In the genomic region with DNA sequence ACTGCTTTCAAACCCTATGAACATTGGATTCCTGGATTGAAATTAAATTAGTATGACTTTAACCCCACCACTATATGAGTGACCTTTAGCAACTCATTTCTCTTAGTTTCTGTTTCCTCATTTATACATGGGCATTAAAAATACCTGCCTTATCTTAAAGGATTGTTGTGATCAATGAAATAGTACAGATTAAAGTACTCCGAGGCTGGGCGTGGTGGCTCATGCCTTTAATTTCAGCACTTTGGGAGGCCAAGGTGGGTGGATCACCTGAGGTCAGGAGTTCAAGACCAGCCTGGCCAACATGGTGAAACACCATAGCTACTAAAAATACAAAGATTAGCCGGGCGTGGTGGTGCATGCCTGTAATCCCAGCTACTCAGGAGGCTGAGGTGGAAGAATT, we compare ENCODE assay signal across 11 cellular contexts. TPM values are rescaled to one million over a fixed set of nuclear protein-coding genes. Genes with fewer than 3 reads are reported as not detected.
DNase-seq lines count a peak whose midpoint lies in the region; ATAC-seq and TF ChIP-seq lines count a peak whose summit lies in the region.
"Not testable (repeated sequence)": the region's sequence is repeated elsewhere in the genome, so short reads cannot be mapped to it uniquely, and the experiment has no call there.
"Had no signal": no experiment of that assay in that cellular context is flagged by ENCODE, and none has a peak within 500 bp of the region (broad histone marks: within the 10 kb centered on the region; RNA-seq: fewer than 3 reads in every experiment).

No MANE protein-coding gene starts in this region.

- intact Hi-C loops in left colon (cut with DNase I, micrococcal nuclease); spleen (cut with DNase I; ENCODE audit: low total_unique reads): not testable (repeated sequence)

- peak overlapping the region; percentile 49 for H3K27ac ChIP-seq in HL-60 (replicated peaks)
- peak overlapping the region in 2 of 4 donors; percentile 45 to 68 for H3K27ac ChIP-seq in Peyer's patch
- peak overlapping the region; percentile 94 for H3K27ac ChIP-seq in neutrophil
- H3K27ac ChIP-seq in spleen, result peak overlapping the region in 7 of 8 donors; percentile 51 to 91 (median 77)

- not testable (repeated sequence) for H3K36me3 ChIP-seq in Peyer's patch, neutrophil, spleen

- H3K4me3 ChIP-seq in HL-60 (replicated peaks; ENCODE audit: insufficient read depth, low read length); Peyer's patch: not testable (repeated sequence)
- peak overlapping the region; percentile 74 to 87 for H3K4me3 ChIP-seq in neutrophil (ENCODE audit: low read depth in 1 of 2, low read length in 1 of 2)
- peak overlapping the region in 1 of 8 donors; percentile 54 for H3K4me3 ChIP-seq in spleen

- ATAC-seq in left colon, result peak; percentile 87

- not testable (repeated sequence) for TF ChIP-seq POLR2A in Peyer's patch (IDR thresholded peaks at IDR 0.05); spleen (IDR thresholded peaks at IDR 0.05)

- not testable (repeated sequence) for TF ChIP-seq CTCF in HL-60 (IDR thresholded peaks at IDR 0.05; ENCODE audit: insufficient read depth, low read length); Peyer's patch (IDR thresholded peaks at IDR 0.05); neutrophil (IDR thresholded peaks at IDR 0.05); spleen (IDR thresholded peaks at IDR 0.05 in 8 of 11, conservative IDR thresholded peaks at IDR 0.05 in 3 of 11)

- H3K27me3 ChIP-seq in HL-60 (ENCODE audit: insufficient read depth, poor library complexity, severe bottlenecking); Peyer's patch; neutrophil; spleen (replicated peaks in 1 of 7): not testable (repeated sequence)

- not testable (repeated sequence) for DNase-seq in HL-60 (ENCODE audit: low read depth in 1 of 2, low spot score in 1 of 2); spleen
- DNase-seq in Peyer's patch (peak in 2 of 3 donors; percentile 74 to 80), left colon (peak; percentile 28 to 31)

- not testable (repeated sequence) for H3K9me3 ChIP-seq in Peyer's patch, neutrophil, spleen

- H3K4me1 ChIP-seq in Peyer's patch, result not testable (repeated sequence)
- H3K4me1 ChIP-seq in neutrophil (ENCODE audit: control insufficient read depth in 1 of 2, insufficient read depth in 1 of 2, low read depth in 1 of 2, low read length in 1 of 2), result peaks cover 50 to 65% of the 10 kb centered on the region in 2 experiments
- H3K4me1 ChIP-seq in spleen, result peaks cover 0 to 12% (median 0%) of the 10 kb centered on the region in 6 donors

- WGBS in spleen, 5 donors, result 71 to 92% (median 80%) methylated on average over 4 of the region's 4 CpGs

RNA-seq across cellular contexts. Expression of gene MGAM, which starts 7.9 kb away (rescaled TPM):
- total RNA-seq in Peyer's patch (100 to 1,000 TPM in 3 of 4 donors, 1 to 10 TPM in 1; 9.1 to 922 (median 596) TPM), left colon (1 to 10 TPM; 1.0 to 2.8 TPM), spleen (100 to 1,000 TPM in 1 of 7 donors, 10 to 100 TPM in 6; 28.8 to 143 (median 67.5) TPM)
- polyA plus RNA-seq in spleen, result 1 to 10 TPM in 2 of 3 donors, under 1 TPM in 1; 0.26 to 1.8 (median 1.0) TPM
- total RNA-seq: A673; CD4-positive, alpha-beta T cell had no signal
- polyA plus RNA-seq: AG04450 had no signal

RNA-seq across cellular contexts. Expression of gene TAS2R38, which starts 14.2 kb away (rescaled TPM):
- total RNA-seq in Peyer's patch (1 to 10 TPM in 2 of 4 donors, not detected in 2; 1.3 to 2.7 TPM), left colon (not detected), spleen (not detected)
- not detected for polyA plus RNA-seq in spleen
- total RNA-seq: A673; Caco-2; Calu3; CD4-positive, alpha-beta T cell; CD8-positive, alpha-beta T cell had no signal
- polyA plus RNA-seq: AG04450 had no signal

RNA-seq across cellular contexts. Expression of gene CLEC5A, which starts 41.0 kb away (rescaled TPM):
- total RNA-seq in Peyer's patch (not detected), left colon (under 1 TPM in 1 of 2 donors, not detected in 1; 0.55 TPM), spleen (1 to 10 TPM in 5 of 7 donors, under 1 TPM in 2; 0.41 to 5.8 (median 1.5) TPM)
- polyA plus RNA-seq in spleen, result under 1 TPM; 0.09 to 0.48 (median 0.27) TPM
- total RNA-seq: A673; Caco-2; Calu3; CD4-positive, alpha-beta T cell; CD8-positive, alpha-beta T cell had no signal
- polyA plus RNA-seq: AG04450 had no signal
